32 cellular contexts compared by ENCODE assay signal in genomic region chr14:37571391-37571790, GRCh38. TPM values are rescaled to one million over a fixed set of nuclear protein-coding genes. Genes with fewer than 3 reads are reported as not detected.
"Had no signal": no experiment of that assay in that cellular context is flagged by ENCODE, and none has a peak within 500 bp of the region (broad histone marks: within the 10 kb centered on the region; RNA-seq: fewer than 3 reads in every experiment).

No MANE protein-coding gene starts in this region.

- H3K27ac ChIP-seq: neutrophil, pancreas, psoas muscle, skin epidermis, spleen, stomach, thoracic aorta, thyroid gland, tibial nerve, upper lobe of left lung, vagina had no signal

- H3K36me3 Mint-ChIP-seq: naive thymus-derived CD8-positive, alpha-beta T cell; natural killer cell treated with Interleukin-12 subunit alpha and Interleukin-12 subunit beta and Interleukin-15 and Interleukin-18, amount 100 ng/mL, for 72 hours; stimulated activated effector memory CD8-positive, alpha-beta T cell treated with anti-CD3 and anti-CD28 coated beads, Interleukin-12 subunit alpha, Interleukin-12 subunit beta, amount 100 ng/mL, for 72 hours; stimulated activated naive B cell treated with anti-CD40 and anti-IgM and Interleukin-4, amounts not matched to agents 10 μg/mL and 1 μg/mL and 100 μg/mL, for 72 hours had no signal

- H3K27ac Mint-ChIP-seq: naive thymus-derived CD8-positive, alpha-beta T cell; natural killer cell treated with Interleukin-12 subunit alpha and Interleukin-12 subunit beta and Interleukin-15 and Interleukin-18, amount 100 ng/mL, for 72 hours; nephron progenitor cell; stimulated activated effector memory CD8-positive, alpha-beta T cell treated with anti-CD3 and anti-CD28 coated beads, Interleukin-12 subunit alpha, Interleukin-12 subunit beta, amount 100 ng/mL, for 72 hours; stimulated activated naive B cell treated with anti-CD40 and anti-IgM and Interleukin-4, amounts not matched to agents 10 μg/mL and 1 μg/mL and 100 μg/mL, for 72 hours; stimulated activated naive CD8-positive, alpha-beta T cell treated with anti-CD3 and anti-CD28 coated beads, Interleukin-15, Interleukin-2, amounts not matched to agents 100 ng/mL and 50 ng/mL, for 24 hours had no signal

- H3K4me1 Mint-ChIP-seq: naive thymus-derived CD8-positive, alpha-beta T cell; neural crest cell; stimulated activated effector memory CD8-positive, alpha-beta T cell treated with anti-CD3 and anti-CD28 coated beads, Interleukin-12 subunit alpha, Interleukin-12 subunit beta, amount 100 ng/mL, for 72 hours; stimulated activated naive B cell treated with anti-CD40 and anti-IgM and Interleukin-4, amounts not matched to agents 10 μg/mL and 1 μg/mL and 100 μg/mL, for 72 hours had no signal

- H3K27me3 Mint-ChIP-seq: natural killer cell treated with Interleukin-12 subunit alpha and Interleukin-12 subunit beta and Interleukin-15 and Interleukin-18, amount 100 ng/mL, for 72 hours; stimulated activated naive B cell treated with anti-CD40 and anti-IgM and Interleukin-4, amounts not matched to agents 10 μg/mL and 1 μg/mL and 100 μg/mL, for 72 hours had no signal

- DNase-seq: naive thymus-derived CD8-positive, alpha-beta T cell; nephron progenitor cell; nucleus accumbens; pancreas; psoas muscle; right cardiac atrium; spleen; stimulated activated CD4-positive, alpha-beta T cell treated with anti-CD3 and anti-CD28 coated beads, Interleukin-12 subunit alpha, Interleukin-12 subunit beta, amount 100 ng/mL, for 4 hours; stimulated activated CD4-positive, alpha-beta T cell treated with anti-CD3 and anti-CD28 coated beads, Interleukin-1b, Interleukin-23, amount 100 ng/mL, for 48 hours; stimulated activated CD4-positive, alpha-beta T cell treated with anti-CD3 and anti-CD28 coated beads, Interleukin-4, amount 100 ng/mL, for 24 hours; stimulated activated naive B cell treated with anti-CD40 and anti-IgM and Interleukin-4, amounts not matched to agents 10 μg/mL and 1 μg/mL and 100 μg/mL, for 72 hours; stimulated activated naive CD4-positive, alpha-beta T cell treated with Interleukin-2 at 50 U/mL for 16 hours; stomach; thyroid gland; trophoblast cell; upper lobe of left lung had no signal

- H3K4me3 Mint-ChIP-seq: naive thymus-derived CD8-positive, alpha-beta T cell; natural killer cell treated with Interleukin-12 subunit alpha and Interleukin-12 subunit beta and Interleukin-15 and Interleukin-18, amount 100 ng/mL, for 72 hours; nephron progenitor cell; neural crest cell; stimulated activated effector memory CD8-positive, alpha-beta T cell treated with anti-CD3 and anti-CD28 coated beads, Interleukin-12 subunit alpha, Interleukin-12 subunit beta, amount 100 ng/mL, for 72 hours; stimulated activated naive B cell treated with anti-CD40 and anti-IgM and Interleukin-4, amounts not matched to agents 10 μg/mL and 1 μg/mL and 100 μg/mL, for 72 hours; stimulated activated naive CD8-positive, alpha-beta T cell treated with anti-CD3 and anti-CD28 coated beads, Interleukin-15, Interleukin-2, amounts not matched to agents 100 ng/mL and 50 ng/mL, for 24 hours had no signal

- H3K9me3 Mint-ChIP-seq: nephron progenitor cell; neural crest cell; stimulated activated naive CD8-positive, alpha-beta T cell treated with anti-CD3 and anti-CD28 coated beads, Interleukin-15, Interleukin-2, amounts not matched to agents 100 ng/mL and 50 ng/mL, for 24 hours had no signal

RNA-seq across cellular contexts. Expression of gene FOXA1, which starts 23.7 kb away (rescaled TPM):
- total RNA-seq: naive thymus-derived CD8-positive, alpha-beta T cell; natural killer cell treated with Interleukin-12 subunit alpha and Interleukin-12 subunit beta and Interleukin-15 and Interleukin-18, amount 100 ng/mL, for 72 hours; neural crest cell; omental fat pad; osteocyte; psoas muscle; right cardiac atrium; spleen; subcutaneous adipose tissue; temporal lobe; thoracic aorta; tibial nerve had no signal

RNA-seq across cellular contexts. Expression of gene TTC6, which starts 24.0 kb away (rescaled TPM):
- total RNA-seq: naive thymus-derived CD8-positive, alpha-beta T cell; natural killer cell treated with Interleukin-12 subunit alpha and Interleukin-12 subunit beta and Interleukin-15 and Interleukin-18, amount 100 ng/mL, for 72 hours; omental fat pad; osteocyte; posterior vena cava; psoas muscle; right cardiac atrium; sciatic nerve; smooth muscle cell; spleen; subcutaneous adipose tissue; tibial nerve had no signal
